Comparison of ENCODE assay signal across 22 cellular contexts in the genomic region with DNA sequence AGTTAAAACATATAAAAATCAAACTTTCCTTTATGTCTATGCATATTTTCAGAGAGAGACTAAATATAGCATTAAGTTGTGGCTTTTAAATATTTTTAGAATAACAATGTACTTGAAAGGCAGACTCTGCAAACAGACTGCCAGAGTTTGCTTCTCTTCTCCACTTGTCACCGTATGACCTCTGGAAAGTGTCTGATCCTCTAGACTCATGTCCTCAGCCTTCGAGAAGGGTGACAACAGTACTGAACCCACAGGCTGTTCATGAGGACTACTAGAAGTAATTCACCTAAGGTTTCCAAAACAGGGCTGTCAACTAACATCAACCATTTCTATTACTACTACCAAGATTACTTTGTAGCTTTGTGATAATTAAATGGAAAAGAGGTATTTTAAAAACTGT.
"Had no signal": no experiment of that assay in that cellular context is flagged by ENCODE, and none has a peak within 500 bp of the region (broad histone marks: within the 10 kb centered on the region; RNA-seq: fewer than 3 reads in every experiment).

No MANE protein-coding gene starts in this region.

- H3K36me3 ChIP-seq: MG63, SJSA1 had no signal

- H3K4me1 ChIP-seq: SJSA1 had no signal

- H3K9me3 ChIP-seq: SJSA1 had no signal

- H3K27ac ChIP-seq: SJSA1, SK-N-MC had no signal

- H3K27me3 ChIP-seq: MG63, SJSA1 had no signal

- FAIRE-seq: HepG2, RCC 7860 had no signal

- H3K4me3 ChIP-seq: MG63, SJSA1, SK-N-MC had no signal

- DNase-seq: IMR-90, Karpas-422, KG1, MG63, NCI-H1092 treated with DMSO at 0.1 percent for 48 hours, NCI-H1436, NCI-H187, NCI-H2029, NCI-H2081 treated with DMSO at 0.1 percent for 48 hours, NCI-H2171, NCI-H226, NCI-H446, NCI-H524, NCI-H526 treated with DMSO at 0.1 percent for 48 hours, NCI-H748 treated with DMSO at 0.1 percent for 48 hours, Right ventricle myocardium superior, RPMI8226, SIG-M5 had no signal

- ATAC-seq: HepG2 had no signal
